Comparison of ENCODE assay signal across 18 cellular contexts in genomic region chr2:16943279-16943958, GRCh38.
"Had no signal": no experiment of that assay in that cellular context is flagged by ENCODE, and none has a peak within 500 bp of the region (broad histone marks: within the 10 kb centered on the region; RNA-seq: fewer than 3 reads in every experiment).

No MANE protein-coding gene starts in this region.

- ATAC-seq: esophagus mucosa had no signal

- H3K4me1 ChIP-seq: heart right ventricle, left ventricle myocardium inferior, sigmoid colon, thyroid gland had no signal

- H3K27me3 ChIP-seq: dorsolateral prefrontal cortex, heart right ventricle, sigmoid colon, thyroid gland had no signal

- H3K27ac ChIP-seq: coronary artery, dorsolateral prefrontal cortex, heart right ventricle, left ventricle myocardium inferior, sigmoid colon, skin epidermis, thyroid gland had no signal

- H3K4me1 Mint-ChIP-seq: nephron had no signal

- H3K27me3 Mint-ChIP-seq: naive B cell, type B pancreatic cell had no signal

- H3K27ac Mint-ChIP-seq: nephron, type B pancreatic cell had no signal

- DNase-seq: effector CD8-positive, alpha-beta T cell; heart right ventricle; left ventricle myocardium inferior; mesendoderm; naive B cell; occipital lobe; sigmoid colon; stimulated activated CD4-positive, alpha-beta T cell treated with anti-CD3 and anti-CD28 coated beads, Interleukin-2, amount 100 ng/mL, for 24 hours; stimulated activated CD4-positive, alpha-beta T cell treated with anti-CD3 and anti-CD28 coated beads, Interleukin-4, amount 100 ng/mL, for 4 hours; stimulated activated naive CD4-positive, alpha-beta T cell treated with Interleukin-2 at 50 U/mL for 16 hours; thyroid gland had no signal

- H3K9me3 Mint-ChIP-seq: nephron, type B pancreatic cell had no signal

- H3K4me3 Mint-ChIP-seq: naive B cell, nephron, type B pancreatic cell had no signal

- H3K9me3 ChIP-seq: heart right ventricle, left ventricle myocardium inferior, sigmoid colon, thyroid gland had no signal

- H3K36me3 ChIP-seq: heart right ventricle, left ventricle myocardium inferior, sigmoid colon, thyroid gland had no signal

- H3K36me3 Mint-ChIP-seq: naive B cell, type B pancreatic cell had no signal

- H3K4me3 ChIP-seq: coronary artery, dorsolateral prefrontal cortex, heart right ventricle, left ventricle myocardium inferior, lung, sigmoid colon, skin epidermis, thyroid gland had no signal
